8 cellular contexts compared by ENCODE assay signal in the genomic region with DNA sequence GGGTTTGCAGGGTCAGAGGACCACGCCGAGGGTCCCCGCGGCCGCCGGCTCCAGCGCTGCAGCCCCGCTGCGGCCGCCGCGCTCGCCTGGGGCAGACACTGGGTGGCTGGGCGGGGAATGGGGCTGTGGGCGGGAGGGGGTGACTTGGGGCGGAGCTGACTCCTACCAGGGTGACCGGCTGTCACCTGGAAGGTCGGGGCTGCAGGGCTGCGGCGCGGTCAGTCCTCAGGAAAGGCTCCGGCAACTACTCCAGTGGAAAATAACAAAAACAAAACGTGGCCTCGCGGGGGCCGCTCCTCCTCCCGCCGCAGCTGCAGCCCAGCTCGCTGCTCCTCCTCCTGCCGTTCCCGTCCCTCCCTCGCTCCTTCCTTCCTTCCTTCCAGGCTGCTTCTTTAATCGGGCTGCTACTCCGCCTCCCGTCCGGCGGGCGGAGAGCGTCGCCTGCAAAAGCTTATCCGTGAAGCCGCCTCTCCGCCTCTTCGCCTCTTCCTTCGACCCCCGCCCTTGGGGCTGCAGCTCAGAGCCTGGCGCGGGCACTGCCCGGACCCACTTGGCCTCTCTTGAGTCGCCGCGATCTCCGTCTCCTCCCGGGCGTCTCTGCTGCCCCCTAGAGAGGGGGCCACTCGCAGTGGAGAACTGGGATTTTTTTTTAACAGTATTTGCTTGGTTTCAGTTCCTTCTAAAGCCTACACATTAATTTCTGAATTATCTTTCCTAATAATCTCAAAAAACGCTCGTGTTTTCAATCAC.
A peak's percentile ranks its signal among the peaks of the same experiment; 100 is the strongest.
DNase-seq lines count a peak whose midpoint lies in the region; ATAC-seq and TF ChIP-seq lines count a peak whose summit lies in the region.

TSS of gene TBC1D4 (minus strand) at position 100 of the 750 bp plus-strand sequence. CDS start 402 bp downstream, outside the sequence.

- peak within 1 kb of the TSS; percentile 98 for H3K4me3 Mint-ChIP-seq in T-helper 2 cell treated with Interferon-gamma antibody and Interleukin-4, amounts not matched to agents 5 μg/mL and 100 μg/mL, for 36 hours

- H3K27ac ChIP-seq in 22Rv1: peak within 1 kb of the TSS; percentile 79
- peak within 1 kb of the TSS; percentile 52 for H3K27ac ChIP-seq in brain microvascular endothelial cell

- TF ChIP-seq CTCF in 22Rv1 (IDR thresholded peaks at IDR 0.05) (peak; percentile 97), brain microvascular endothelial cell (IDR thresholded peaks at IDR 0.05; ENCODE audit: low read depth, low read length, missing control alignments) (peak; percentile 88), retinal pigment epithelial cell (conservative IDR thresholded peaks at IDR 0.05; ENCODE audit: low read depth, low read length) (peak; percentile 82)

- ATAC-seq in HG02885 (IDR thresholded peaks at IDR 0.05; ENCODE audit: poor library complexity, unreplicated experiment): peak; percentile 83

- in situ Hi-C loops in brain microvascular endothelial cell (cut with HindIII; ENCODE audit: low pct_ligation_motif_present, low sequenced_read_pairs): no loop called here

- no peaks in the 10 kb centered on the region for H3K27me3 ChIP-seq in brain microvascular endothelial cell (replicated peaks)

- DNase-seq in NCI-H1436 treated with DMSO at 0.1 percent for 48 hours (lab: John Stamatoyannopoulos, UW) (peak; percentile 50), brain microvascular endothelial cell (peak; percentile 82), iPS DF 4.7 (ENCODE audit: extremely low read depth, low spot score) (peak; percentile 51), retinal pigment epithelial cell (ENCODE audit: low read depth) (peak; percentile 75)
- peak; percentile 68 for DNase-seq in T-helper 2 cell treated with Interferon-gamma antibody and Interleukin-4, amounts not matched to agents 5 μg/mL and 100 μg/mL, for 36 hours (ENCODE audit: low spot score)

- H3K27me3 Mint-ChIP-seq in T-helper 2 cell treated with Interferon-gamma antibody and Interleukin-4, amounts not matched to agents 5 μg/mL and 100 μg/mL, for 36 hours (ENCODE audit: low read depth): peaks cover 64% of the 10 kb centered on the region

- no peaks in the 10 kb centered on the region for H3K9me3 Mint-ChIP-seq in T-helper 2 cell treated with Interferon-gamma antibody and Interleukin-4, amounts not matched to agents 5 μg/mL and 100 μg/mL, for 36 hours

- peaks cover 17% of the 10 kb centered on the region for H3K4me1 Mint-ChIP-seq in T-helper 2 cell treated with Interferon-gamma antibody and Interleukin-4, amounts not matched to agents 5 μg/mL and 100 μg/mL, for 36 hours (ENCODE audit: low read depth)

- no peaks in the 10 kb centered on the region for H3K36me3 ChIP-seq in brain microvascular endothelial cell (replicated peaks)

- peak; percentile 64 for TF ChIP-seq POLR2A in GM15510 (IDR thresholded peaks at IDR 0.05; ENCODE audit: borderline replicate concordance, extremely low read depth, insufficient read length)

- H3K27ac Mint-ChIP-seq in T-helper 2 cell treated with Interferon-gamma antibody and Interleukin-4, amounts not matched to agents 5 μg/mL and 100 μg/mL, for 36 hours: peak within 1 kb of the TSS; percentile 59

- H3K4me3 ChIP-seq in brain microvascular endothelial cell (ENCODE audit: low read depth, low read length) (peak within 1 kb of the TSS; percentile 76), retinal pigment epithelial cell (ENCODE audit: low read length) (peak within 1 kb of the TSS; percentile 69)

- H3K36me3 Mint-ChIP-seq in T-helper 2 cell treated with Interferon-gamma antibody and Interleukin-4, amounts not matched to agents 5 μg/mL and 100 μg/mL, for 36 hours (ENCODE audit: low read depth): no peaks in the 10 kb centered on the region

Comparison
In these comparisons a context has a peak if more than half of its experiments do, and no peak if none do; other contexts are left out.
1. Peak in every context shown above with its lines: DNase-seq, ATAC-seq, H3K4me3 ChIP-seq and H3K27ac ChIP-seq.